In the genomic region with DNA sequence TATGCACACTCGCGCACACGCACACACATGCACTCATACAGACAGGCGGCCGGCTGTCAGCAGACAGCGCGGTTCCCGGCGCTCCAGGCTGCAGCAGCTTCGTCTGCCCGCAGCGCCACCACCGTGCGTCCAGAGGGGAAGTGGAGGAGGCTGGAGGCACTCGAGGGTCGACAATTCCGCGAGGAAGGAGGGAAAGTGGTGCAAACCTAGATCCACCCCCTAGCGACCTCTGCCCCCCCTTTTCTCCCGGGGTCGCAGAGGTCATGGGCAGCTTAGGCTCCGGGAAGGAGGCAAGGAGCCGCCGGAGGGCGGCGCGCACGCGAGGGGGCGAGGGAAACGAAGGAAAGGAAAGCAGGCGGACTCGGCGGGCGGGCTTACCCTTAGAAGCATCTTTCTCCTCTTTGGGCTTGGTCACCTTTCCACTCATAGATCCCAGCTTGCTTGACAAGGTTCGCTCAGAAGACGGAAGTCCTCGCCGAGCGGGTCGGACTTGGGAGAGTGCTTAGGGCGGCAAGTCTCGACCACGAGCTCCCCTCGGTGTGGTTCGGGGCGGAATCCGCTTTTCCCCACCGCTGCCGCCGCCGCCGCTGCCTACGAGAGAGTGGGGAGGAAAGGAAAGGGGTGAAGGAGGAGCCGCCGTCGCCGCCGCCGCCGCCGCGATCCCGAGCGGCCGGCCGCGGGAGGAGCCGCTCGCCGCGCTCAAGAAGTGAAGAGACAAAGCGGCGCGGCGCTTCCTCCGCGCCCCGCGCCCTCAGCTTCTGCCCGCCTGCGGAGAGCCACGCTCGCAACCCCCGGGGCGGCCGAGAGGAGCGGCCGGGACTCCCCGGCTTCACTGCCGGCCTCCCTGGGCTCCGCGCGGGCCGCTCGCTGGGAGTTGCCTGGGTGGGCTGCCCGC, we compare ENCODE assay signal across 8 cellular contexts.
DNase-seq lines count a peak whose midpoint lies in the region; ATAC-seq, FAIRE-seq and TF ChIP-seq lines count a peak whose summit lies in the region.

No MANE protein-coding gene starts in this region.

- H3K27ac ChIP-seq in left ventricle myocardium inferior (replicated peaks) (no peak overlapping the region), sigmoid colon (peak overlapping the region; percentile 37 to 69 (median 51))

- FAIRE-seq in D721Med (lab: Jason Lieb, UNC): no peak

- 1% methylated on average over 95 to 97 of the region's 97 CpGs for WGBS in sigmoid colon, 2 donors

- TF ChIP-seq EP300 in sigmoid colon (IDR thresholded peaks at IDR 0.05): no peak

- H3K4me3 ChIP-seq in left ventricle myocardium inferior (peak overlapping the region; percentile 65), sigmoid colon (peak overlapping the region; percentile 23 to 53 (median 48))

- H3K9me3 ChIP-seq in left ventricle myocardium inferior (replicated peaks): no peaks in the 10 kb centered on the region
- no peaks in the 10 kb centered on the region for H3K9me3 ChIP-seq in sigmoid colon

- no peak for TF ChIP-seq POLR2A in sigmoid colon (IDR thresholded peaks at IDR 0.05)

- DNase-seq in GM20000 (ENCODE audit: low spot score): peak; percentile 18
- no peak for DNase-seq in left ventricle myocardium inferior
- no peak for DNase-seq in sigmoid colon
- no peak for DNase-seq in D721Med (ENCODE audit: insufficient read length, low spot score)
- no peak for DNase-seq in NOMO-1 treated with dmso at 0.1 percent for 144 hours (lab: John Stamatoyannopoulos, UW; ENCODE audit: unreplicated experiment)
- no peak for DNase-seq in iPS-NIHi11 (ENCODE audit: low spot score)

- intact Hi-C loops in left ventricle myocardium inferior (cut with micrococcal nuclease): no loop called here
- intact Hi-C loops in sigmoid colon (cut with DNase I): no loop called here

- peak; percentile 58; the same call in 2 of the 3 replicates for ATAC-seq in SK-N-SH treated with all-trans-retinoic acid at 6 μM for 48 hours
- no peak for ATAC-seq in HG02840 (IDR thresholded peaks at IDR 0.05; ENCODE audit: low FRiP score, unreplicated experiment)

- no peak for TF ChIP-seq CTCF in GM20000 (IDR thresholded peaks at IDR 0.05; ENCODE audit: extremely low read depth, missing control alignments)
- TF ChIP-seq CTCF in left ventricle myocardium inferior (IDR thresholded peaks at IDR 0.05; ENCODE audit: borderline replicate concordance): no peak
- no peak for TF ChIP-seq CTCF in sigmoid colon (IDR thresholded peaks at IDR 0.05)
- no peak for TF ChIP-seq CTCF in D721Med (IDR thresholded peaks at IDR 0.05; ENCODE audit: insufficient read depth, missing control alignments)

- H3K36me3 ChIP-seq in left ventricle myocardium inferior (no peaks in the 10 kb centered on the region), sigmoid colon (no peaks in the 10 kb centered on the region)

- peaks cover 6% of the 10 kb centered on the region for H3K4me1 ChIP-seq in left ventricle myocardium inferior
- H3K4me1 ChIP-seq in sigmoid colon: peaks cover 0 to 9% (median 4%) of the 10 kb centered on the region in 4 donors

- H3K27me3 ChIP-seq in left ventricle myocardium inferior (ENCODE audit: low read depth) (peaks cover 34% of the 10 kb centered on the region), sigmoid colon (peaks cover 0 to 29% (median 9%) of the 10 kb centered on the region in 3 donors)

TF ChIP-seq in SK-N-SH treated with all-trans-retinoic acid at 6 μM for 48 hours, 23 proteins besides CTCF, POLR2A, EP300 and RAD21:
- TF ChIP-seq ZC3H10 (CRISPR knock-in tag; IDR thresholded peaks at IDR 0.05): no peak
- TF ChIP-seq, protein P1, sequence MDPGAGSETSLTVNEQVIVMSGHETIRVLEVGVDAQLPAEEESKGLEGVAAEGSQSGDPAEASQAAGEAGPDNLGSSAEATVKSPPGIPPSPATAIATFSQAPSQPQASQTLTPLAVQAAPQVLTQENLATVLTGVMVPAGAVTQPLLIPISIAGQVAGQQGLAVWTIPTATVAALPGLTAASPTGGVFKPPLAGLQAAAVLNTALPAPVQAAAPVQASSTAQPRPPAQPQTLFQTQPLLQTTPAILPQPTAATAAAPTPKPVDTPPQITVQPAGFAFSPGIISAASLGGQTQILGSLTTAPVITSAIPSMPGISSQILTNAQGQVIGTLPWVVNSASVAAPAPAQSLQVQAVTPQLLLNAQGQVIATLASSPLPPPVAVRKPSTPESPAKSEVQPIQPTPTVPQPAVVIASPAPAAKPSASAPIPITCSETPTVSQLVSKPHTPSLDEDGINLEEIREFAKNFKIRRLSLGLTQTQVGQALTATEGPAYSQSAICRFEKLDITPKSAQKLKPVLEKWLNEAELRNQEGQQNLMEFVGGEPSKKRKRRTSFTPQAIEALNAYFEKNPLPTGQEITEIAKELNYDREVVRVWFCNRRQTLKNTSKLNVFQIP (CRISPR knock-in tag; IDR thresholded peaks at IDR 0.05; ENCODE audit: borderline replicate concordance, low read depth): no peak
- TF ChIP-seq SNAI2 (CRISPR knock-in tag; IDR thresholded peaks at IDR 0.05): no peak
